2 cellular contexts compared by ENCODE assay signal in genomic region chr1:44792736-44793502, GRCh38.
TF ChIP-seq lines count a peak whose summit lies in the region.

No MANE protein-coding gene starts in this region.

TF ChIP-seq in HCT116, 20 proteins besides CTCF, POLR2A, EP300 and RAD21:
- TF ChIP-seq EZH2 (IDR thresholded peaks at IDR 0.05) = no peak
- no peak for TF ChIP-seq CBX3 (IDR thresholded peaks at IDR 0.05; ENCODE audit: low read depth)
- TF ChIP-seq, protein P1, sequence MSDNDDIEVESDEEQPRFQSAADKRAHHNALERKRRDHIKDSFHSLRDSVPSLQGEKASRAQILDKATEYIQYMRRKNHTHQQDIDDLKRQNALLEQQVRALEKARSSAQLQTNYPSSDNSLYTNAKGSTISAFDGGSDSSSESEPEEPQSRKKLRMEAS (IDR thresholded peaks at IDR 0.05) = no peak
- TF ChIP-seq ATF3 (IDR thresholded peaks at IDR 0.05) = no peak
- TF ChIP-seq EZH2phosphoT487 (IDR thresholded peaks at IDR 0.05; ENCODE audit: borderline replicate concordance) = no peak

TF ChIP-seq in K562, 482 proteins besides CTCF, POLR2A, EP300 and RAD21:
- TF ChIP-seq THRAP3 (IDR thresholded peaks at IDR 0.05; ENCODE audit: borderline replicate concordance) = 0 out of 2 replicates have a peak, but pooled peaks have one; percentile 13
- TF ChIP-seq TRIM25 (IDR thresholded peaks at IDR 0.05; ENCODE audit: borderline replicate concordance) = peak; percentile 31; the same call in 1 of the 2 replicates
- TF ChIP-seq, protein P2, sequence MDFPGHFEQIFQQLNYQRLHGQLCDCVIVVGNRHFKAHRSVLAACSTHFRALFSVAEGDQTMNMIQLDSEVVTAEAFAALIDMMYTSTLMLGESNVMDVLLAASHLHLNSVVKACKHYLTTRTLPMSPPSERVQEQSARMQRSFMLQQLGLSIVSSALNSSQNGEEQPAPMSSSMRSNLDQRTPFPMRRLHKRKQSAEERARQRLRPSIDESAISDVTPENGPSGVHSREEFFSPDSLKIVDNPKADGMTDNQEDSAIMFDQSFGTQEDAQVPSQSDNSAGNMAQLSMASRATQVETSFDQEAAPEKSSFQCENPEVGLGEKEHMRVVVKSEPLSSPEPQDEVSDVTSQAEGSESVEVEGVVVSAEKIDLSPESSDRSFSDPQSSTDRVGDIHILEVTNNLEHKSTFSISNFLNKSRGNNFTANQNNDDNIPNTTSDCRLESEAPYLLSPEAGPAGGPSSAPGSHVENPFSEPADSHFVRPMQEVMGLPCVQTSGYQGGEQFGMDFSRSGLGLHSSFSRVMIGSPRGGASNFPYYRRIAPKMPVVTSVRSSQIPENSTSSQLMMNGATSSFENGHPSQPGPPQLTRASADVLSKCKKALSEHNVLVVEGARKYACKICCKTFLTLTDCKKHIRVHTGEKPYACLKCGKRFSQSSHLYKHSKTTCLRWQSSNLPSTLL (IDR thresholded peaks at IDR 0.05) = 0 out of 2 replicates have a peak, but pooled peaks have one; percentile 27
- no peak for TF ChIP-seq KLF16 (IDR thresholded peaks at IDR 0.05)
- 0 out of 2 replicates have a peak, but pooled peaks have one; percentile 9 for TF ChIP-seq BCOR (IDR thresholded peaks at IDR 0.05)
- TF ChIP-seq GATA2 (CRISPR knock-in tag; IDR thresholded peaks at IDR 0.05) = peak; percentile 19; the same call in 1 of the 2 replicates
- TF ChIP-seq ETV5 (CRISPR knock-in tag; IDR thresholded peaks at IDR 0.05; ENCODE audit: low read depth) = 0 out of 2 replicates have a peak, but pooled peaks have one; percentile 55
- TF ChIP-seq, protein P3, sequence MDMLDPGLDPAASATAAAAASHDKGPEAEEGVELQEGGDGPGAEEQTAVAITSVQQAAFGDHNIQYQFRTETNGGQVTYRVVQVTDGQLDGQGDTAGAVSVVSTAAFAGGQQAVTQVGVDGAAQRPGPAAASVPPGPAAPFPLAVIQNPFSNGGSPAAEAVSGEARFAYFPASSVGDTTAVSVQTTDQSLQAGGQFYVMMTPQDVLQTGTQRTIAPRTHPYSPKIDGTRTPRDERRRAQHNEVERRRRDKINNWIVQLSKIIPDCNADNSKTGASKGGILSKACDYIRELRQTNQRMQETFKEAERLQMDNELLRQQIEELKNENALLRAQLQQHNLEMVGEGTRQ (CRISPR knock-in tag; IDR thresholded peaks at IDR 0.05) = 0 out of 2 replicates have a peak, but pooled peaks have one; percentile 5
- TF ChIP-seq HDAC1 (IDR thresholded peaks at IDR 0.05) = 0 out of 4 replicates have a peak, but pooled peaks of 1 of the 2 experiments have one; percentile 10
- TF ChIP-seq YY1 (IDR thresholded peaks at IDR 0.05; ENCODE audit: borderline replicate concordance in 1 of 3, control insufficient read depth in 1 of 3, extremely low read depth in 1 of 3, insufficient read depth in 3 of 3, insufficient read length in 1 of 3, insufficient replicate concordance in 2 of 3, low read depth in 1 of 3, low read length in 2 of 3) = no peak
- TF ChIP-seq ZNF184 (CRISPR knock-in tag; IDR thresholded peaks at IDR 0.05) = no peak
- no peak for TF ChIP-seq ZNF282 (CRISPR knock-in tag; IDR thresholded peaks at IDR 0.05)
- no peak for TF ChIP-seq YBX1 (IDR thresholded peaks at IDR 0.05)
- TF ChIP-seq THAP7 (CRISPR knock-in tag; IDR thresholded peaks at IDR 0.05) = no peak
- 0 out of 2 replicates have a peak, but pooled peaks have one; percentile 42 for TF ChIP-seq ARID4B (CRISPR knock-in tag; IDR thresholded peaks at IDR 0.05)
- TF ChIP-seq MBD1 (CRISPR knock-in tag; IDR thresholded peaks at IDR 0.05) = no peak
- no peak for TF ChIP-seq FOXM1 (IDR thresholded peaks at IDR 0.05; ENCODE audit: low read depth)
- TF ChIP-seq FOXM1 (CRISPR knock-in tag; IDR thresholded peaks at IDR 0.05; ENCODE audit: low read depth) = peak; percentile 40; the same call in 1 of the 2 replicates
TF ChIP-seq in K562: peak in this region for 10.
